21 cellular contexts compared by ENCODE assay signal in genomic region chr2:122859260-122859659, GRCh38.
DNase-seq lines count a peak whose midpoint lies in the region; ATAC-seq, FAIRE-seq and TF ChIP-seq lines count a peak whose summit lies in the region.
"Had no signal": no experiment of that assay in that cellular context is flagged by ENCODE, and none has a peak within 500 bp of the region (broad histone marks: within the 10 kb centered on the region; RNA-seq: fewer than 3 reads in every experiment).

No MANE protein-coding gene starts in this region.

- H3K79me2 ChIP-seq in mammary epithelial cell (ENCODE audit: insufficient read depth, low read length) = no peaks in the 10 kb centered on the region
- H3K79me2 ChIP-seq in K562 (ENCODE audit: control insufficient read depth, insufficient read depth, low read length) = no peaks in the 10 kb centered on the region
- no peaks in the 10 kb centered on the region for H3K79me2 ChIP-seq in trophoblast cell (ENCODE audit: control insufficient read depth, insufficient read depth, low read length, poor library complexity)

- FAIRE-seq in HTR-8/SVneo (lab: Jason Lieb, UNC) (peak; percentile 94), K562 (lab: Jason Lieb, UNC) (no peak)
- FAIRE-seq: A549, GM18507 had no signal

- H2AFZ ChIP-seq in mammary epithelial cell (ENCODE audit: low read depth, low read length) (no peak overlapping the region), K562 (ENCODE audit: low read depth, low read length) (no peak overlapping the region), trophoblast cell (ENCODE audit: insufficient read depth, low read length, poor library complexity) (no peak overlapping the region)
- H2AFZ ChIP-seq: GM23338 had no signal

- intact Hi-C loops in MCF 10A (cut with micrococcal nuclease) = no loop called here
- intact Hi-C loops in mammary epithelial cell (cut with micrococcal nuclease) = no loop called here
- intact Hi-C loops in K562 (cut with micrococcal nuclease) = no loop called here

- H3K27ac Mint-ChIP-seq in MCF 10A (ENCODE audit: low read depth, unreplicated experiment) = peak overlapping the region; percentile 8
- H3K27ac Mint-ChIP-seq: CD4-positive, alpha-beta T cell; GM23338 had no signal

- no peaks in the 10 kb centered on the region for H4K20me1 ChIP-seq in mammary epithelial cell (ENCODE audit: insufficient read depth, low read length)
- H4K20me1 ChIP-seq in K562 (replicated peaks; ENCODE audit: control insufficient read depth, insufficient read depth, low read length) = no peaks in the 10 kb centered on the region

- no peak overlapping the region for H2BK120ac ChIP-seq in trophoblast cell (ENCODE audit: insufficient read depth, low read length, poor library complexity)

- H3K9me3 Mint-ChIP-seq in MCF 10A (ENCODE audit: unreplicated experiment) = peaks cover 6% of the 10 kb centered on the region
- H3K9me3 Mint-ChIP-seq: GM23338 had no signal

- H3K4me3 Mint-ChIP-seq in MCF 10A (ENCODE audit: unreplicated experiment) = no peak overlapping the region
- H3K4me3 Mint-ChIP-seq: CD4-positive, alpha-beta T cell; GM23338 had no signal

- peaks cover 6% of the 10 kb centered on the region for H3K4me1 Mint-ChIP-seq in MCF 10A (ENCODE audit: insufficient read depth, unreplicated experiment)

- no peak for DNase-seq in MCF 10A (ENCODE audit: unreplicated experiment)
- DNase-seq in mammary epithelial cell = no peak
- DNase-seq in HTR-8/SVneo (ENCODE audit: insufficient read length, low spot score) = no peak
- DNase-seq in K562 (ENCODE audit: extremely low read depth in 1 of 4, low spot score in 3 of 4) = no peak
- no peak for DNase-seq in trophoblast cell
- no peak for DNase-seq in GM10266 (ENCODE audit: extremely low spot score)
- no peak for DNase-seq in Kasumi-1 (lab: John Stamatoyannopoulos, UW)
- no peak for DNase-seq in suprapubic skin (ENCODE audit: low spot score in 2 of 2)
- DNase-seq: AML-193; Caco-2; CD4-positive, alpha-beta T cell; DMS153; DMS79; GDM1; H7; KBM-7 had no signal

- no peak for TF ChIP-seq RAD21 in K562 (CRISPR knock-in tag; conservative IDR thresholded peaks at IDR 0.05 in 1 of 2, IDR thresholded peaks at IDR 0.05 in 1 of 2)

- dilution Hi-C loops in mammary epithelial cell (cut with HindIII; ENCODE audit: low sequenced_read_pairs) = no loop called here

- no peak overlapping the region for H3K27ac ChIP-seq in mammary epithelial cell (ENCODE audit: insufficient read depth, low read depth, low read length)
- H3K27ac ChIP-seq in K562 (ENCODE audit: extremely low read depth, low read depth, low read length) = no peak overlapping the region
- no peak overlapping the region for H3K27ac ChIP-seq in trophoblast cell (ENCODE audit: low read depth, low read length)
- H3K27ac ChIP-seq in suprapubic skin = no peak overlapping the region
- H3K27ac ChIP-seq: 22Rv1, A549, C4-2B had no signal

- in situ Hi-C loops in mammary epithelial cell (cut with MboI; ENCODE audit: low sequenced_read_pairs in 2 of 2) = no loop called here
- in situ Hi-C loops in K562 (cut with MboI) = no loop called here

- POLR2A ChIA-PET in MCF 10A (lab: Yijun Ruan, JAX) (no interaction called here), K562 (lab: Yijun Ruan, JAX) (no interaction called here)

- H3K23ac ChIP-seq in trophoblast cell (ENCODE audit: low read length) = peak overlapping the region; percentile 70

- no peak overlapping the region for H4K12ac ChIP-seq in trophoblast cell (ENCODE audit: low read depth, low read length)

- no peak for TF ChIP-seq CTCF in MCF 10A (IDR thresholded peaks at IDR 0.05; ENCODE audit: unreplicated experiment)
- TF ChIP-seq CTCF in mammary epithelial cell (conservative IDR thresholded peaks at IDR 0.05 in 1 of 2, IDR thresholded peaks at IDR 0.05 in 1 of 2; ENCODE audit: extremely low read depth in 1 of 2, insufficient read depth in 1 of 2, low read depth in 1 of 2, low read length in 2 of 2) = no peak
- no peak for TF ChIP-seq CTCF in K562 (IDR thresholded peaks at IDR 0.05 in 2 of 3, conservative IDR thresholded peaks at IDR 0.05 in 1 of 3; ENCODE audit: insufficient read depth in 2 of 3, low read depth in 1 of 3, low read length in 3 of 3)
- TF ChIP-seq CTCF in GM10266 (IDR thresholded peaks at IDR 0.05; ENCODE audit: control insufficient read depth, insufficient read depth, low read depth, missing control alignments) = no peak
- no peak for TF ChIP-seq CTCF in suprapubic skin (IDR thresholded peaks at IDR 0.05)

- H3K9ac ChIP-seq in mammary epithelial cell (ENCODE audit: insufficient read depth, low read length) = no peak overlapping the region
- no peak overlapping the region for H3K9ac ChIP-seq in K562 (ENCODE audit: insufficient read depth in 1 of 2, low read depth in 2 of 2, low read length in 2 of 2)
- no peak overlapping the region for H3K9ac ChIP-seq in trophoblast cell (ENCODE audit: low read length)

- H3K4ac ChIP-seq in trophoblast cell (ENCODE audit: low read depth, low read length) = no peak overlapping the region

- H4K8ac ChIP-seq in trophoblast cell (ENCODE audit: low read depth, low read length) = no peak overlapping the region

- no peak overlapping the region for H2BK12ac ChIP-seq in trophoblast cell (ENCODE audit: low read length)

- no peak overlapping the region for H3K18ac ChIP-seq in trophoblast cell (ENCODE audit: low read length)

- no peaks in the 10 kb centered on the region for H3K36me3 Mint-ChIP-seq in MCF 10A (ENCODE audit: insufficient read depth, unreplicated experiment)

- H3K36me3 ChIP-seq in mammary epithelial cell (ENCODE audit: insufficient read depth, low read length) = no peaks in the 10 kb centered on the region
- no peaks in the 10 kb centered on the region for H3K36me3 ChIP-seq in K562 (ENCODE audit: control insufficient read depth, insufficient read depth, low read length)
- no peaks in the 10 kb centered on the region for H3K36me3 ChIP-seq in trophoblast cell (ENCODE audit: control insufficient read depth in 1 of 2, insufficient read depth in 2 of 2, low read length in 2 of 2)
- H3K36me3 ChIP-seq in suprapubic skin = no peaks in the 10 kb centered on the region

- no peak overlapping the region for H2BK5ac ChIP-seq in trophoblast cell (ENCODE audit: low read depth, low read length, poor library complexity)

- no peaks in the 10 kb centered on the region for H3K79me1 ChIP-seq in trophoblast cell (ENCODE audit: low read length)

- H4K91ac ChIP-seq in trophoblast cell (ENCODE audit: low read depth, low read length) = no peak overlapping the region

- no peaks in the 10 kb centered on the region for H3K9me1 ChIP-seq in K562 (ENCODE audit: control insufficient read depth, insufficient read depth, low read length)

- H3K9me3 ChIP-seq in mammary epithelial cell (replicated peaks; ENCODE audit: insufficient read depth, low read length) = peaks cover 8% of the 10 kb centered on the region
- H3K9me3 ChIP-seq in K562 (replicated peaks; ENCODE audit: control insufficient read depth, insufficient read depth, low read depth, low read length) = no peaks in the 10 kb centered on the region; the same call in 1 of the 2 replicates
- peaks cover 4% of the 10 kb centered on the region for H3K9me3 ChIP-seq in trophoblast cell (ENCODE audit: insufficient read depth, low read depth, low read length)
- H3K9me3 ChIP-seq in suprapubic skin = no peaks in the 10 kb centered on the region
- H3K9me3 ChIP-seq: A549, Caco-2 had no signal

- H3K4me2 ChIP-seq in mammary epithelial cell (ENCODE audit: insufficient read depth, low read depth, low read length) (no peak overlapping the region), K562 (ENCODE audit: insufficient read depth, low read length) (no peak overlapping the region), trophoblast cell (ENCODE audit: low read length) (no peak overlapping the region)
- H3K4me2 ChIP-seq: A549, GM23338 had no signal

- BruUV-seq in MCF 10A (replicated peaks; lab: Mats Ljungman, UMichigan) (no TSS peak), mammary epithelial cell (replicated peaks; lab: Mats Ljungman, UMichigan) (no TSS peak), K562 (replicated peaks; lab: Mats Ljungman, UMichigan) (no TSS peak)

- H3K4me1 ChIP-seq in mammary epithelial cell (ENCODE audit: insufficient read depth, low read length) (no peaks in the 10 kb centered on the region), K562 (replicated peaks in 1 of 2; ENCODE audit: control insufficient read depth in 2 of 2, insufficient read depth in 2 of 2, low read length in 2 of 2) (no peaks in the 10 kb centered on the region), trophoblast cell (ENCODE audit: control insufficient read depth in 1 of 2, insufficient read depth in 2 of 2, low read length in 2 of 2) (no peaks in the 10 kb centered on the region), suprapubic skin (no peaks in the 10 kb centered on the region)
- H3K4me1 ChIP-seq: A549, Caco-2 had no signal

- H3K27me3 Mint-ChIP-seq in MCF 10A (ENCODE audit: insufficient read depth, unreplicated experiment) = no peaks in the 10 kb centered on the region
- H3K27me3 Mint-ChIP-seq: CD4-positive, alpha-beta T cell had no signal

- TF ChIP-seq POLR2A in K562 (conservative IDR thresholded peaks at IDR 0.05) (no peak), suprapubic skin (IDR thresholded peaks at IDR 0.05) (no peak)

- no peaks in the 10 kb centered on the region for H3K27me3 ChIP-seq in mammary epithelial cell (ENCODE audit: insufficient read depth, low read length)
- no peaks in the 10 kb centered on the region for H3K27me3 ChIP-seq in K562 (ENCODE audit: control insufficient read depth in 2 of 2, insufficient read depth in 2 of 2, low read length in 2 of 2)
- no peaks in the 10 kb centered on the region for H3K27me3 ChIP-seq in trophoblast cell (ENCODE audit: insufficient read depth, low read length)
- H3K27me3 ChIP-seq in suprapubic skin = no peaks in the 10 kb centered on the region

- no peak overlapping the region for H3K14ac ChIP-seq in trophoblast cell (ENCODE audit: low read length)

- CTCF ChIA-PET in MCF 10A (lab: Yijun Ruan, JAX) (no interaction called here), mammary epithelial cell (lab: Charles Lee; ENCODE audit: low non-redundant PET) (no interaction called here), K562 (lab: Yijun Ruan, JAX; ENCODE audit: low intra/inter-chr PET ratio) (no interaction called here)

- 75% methylated on average over 9 of the region's 9 CpGs for WGBS in mammary epithelial cell (ENCODE audit: low coverage, missing lambda C conversion rate)
- 16% methylated on average over 7 of the region's 9 CpGs for WGBS in K562 (ENCODE audit: insufficient coverage, low coverage, missing lambda C conversion rate)
- 100% methylated on average over 7 of the region's 9 CpGs for WGBS in trophoblast cell (ENCODE audit: extremely low coverage, insufficient coverage, insufficient read length)
- WGBS in suprapubic skin = 92% methylated on average over 9 of the region's 9 CpGs

- no peak for TF ChIP-seq EP300 in K562 (IDR thresholded peaks at IDR 0.05; ENCODE audit: low read length)
- TF ChIP-seq EP300 in suprapubic skin (IDR thresholded peaks at IDR 0.05) = no peak

- H3K4me3 ChIP-seq in mammary epithelial cell (replicated peaks in 1 of 3; ENCODE audit: insufficient read depth in 1 of 3, low read depth in 2 of 3, low read length in 3 of 3) (no peak overlapping the region), K562 (no peak overlapping the region), trophoblast cell (ENCODE audit: low read depth, low read length) (peak overlapping the region; percentile 41), suprapubic skin (no peak overlapping the region)
- H3K4me3 ChIP-seq: A549, GM23338 had no signal

- no peak for ATAC-seq in K562
- ATAC-seq: A549, GM23338 had no signal

- no peak overlapping the region for H2AK5ac ChIP-seq in trophoblast cell (ENCODE audit: low read length)
